ENCODE assay signal across 2 cellular contexts in the genomic region with DNA sequence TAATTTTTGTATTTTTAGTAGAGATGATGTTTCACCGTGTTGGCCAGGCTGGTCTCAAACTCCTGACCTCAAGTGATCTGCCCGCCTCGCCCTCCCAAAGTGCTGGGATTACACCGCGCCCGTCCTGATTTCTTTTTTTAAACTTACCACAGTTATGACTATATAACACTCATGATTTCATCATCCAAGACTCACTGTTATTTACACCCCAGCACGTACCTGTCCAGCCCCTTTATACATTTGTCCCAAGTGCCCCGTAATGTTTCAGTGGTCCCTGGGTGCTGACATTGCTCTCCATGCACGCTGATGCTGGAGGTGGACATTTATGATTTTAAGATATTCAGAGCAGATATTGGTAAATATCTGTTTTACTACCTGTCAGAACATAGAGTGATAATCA.
TF ChIP-seq lines count a peak whose summit lies in the region.

No MANE protein-coding gene starts in this region.

TF ChIP-seq in HepG2, 621 proteins besides CTCF, POLR2A, EP300 and RAD21:
- TF ChIP-seq ATF7 (IDR thresholded peaks at IDR 0.05), result 0 out of 2 replicates have a peak, but pooled peaks have one; percentile 12
- no peak for TF ChIP-seq ATF7 (CRISPR knock-in tag; IDR thresholded peaks at IDR 0.05)
- TF ChIP-seq ZNF878 (CRISPR knock-in tag; IDR thresholded peaks at IDR 0.05), result no peak

TF ChIP-seq in K562, 482 proteins besides CTCF, POLR2A, EP300 and RAD21:
- TF ChIP-seq TRIM24 (IDR thresholded peaks at IDR 0.05), result peak in 1 of 2 experiments; percentile 44; a peak in 1 of 4 replicates
- TF ChIP-seq ZNF717 (CRISPR knock-in tag; IDR thresholded peaks at IDR 0.05), result no peak
- no peak for TF ChIP-seq CEBPG (CRISPR knock-in tag; IDR thresholded peaks at IDR 0.05)
- TF ChIP-seq CEBPG (tag; conservative IDR thresholded peaks at IDR 0.05 in 1 of 2, IDR thresholded peaks at IDR 0.05 in 1 of 2), result peak in 1 of 2 experiments; percentile 69; a peak in 2 of 4 replicates
- TF ChIP-seq ATF3 (IDR thresholded peaks at IDR 0.05), result peak; percentile 61
- TF ChIP-seq ATF3 (CRISPR knock-in tag; conservative IDR thresholded peaks at IDR 0.05), result no peak
- TF ChIP-seq MTA3 (IDR thresholded peaks at IDR 0.05; ENCODE audit: borderline replicate concordance), result no peak
TF ChIP-seq in K562: peak in this region for 3.
